2 cellular contexts compared by ENCODE assay signal in the genomic region with DNA sequence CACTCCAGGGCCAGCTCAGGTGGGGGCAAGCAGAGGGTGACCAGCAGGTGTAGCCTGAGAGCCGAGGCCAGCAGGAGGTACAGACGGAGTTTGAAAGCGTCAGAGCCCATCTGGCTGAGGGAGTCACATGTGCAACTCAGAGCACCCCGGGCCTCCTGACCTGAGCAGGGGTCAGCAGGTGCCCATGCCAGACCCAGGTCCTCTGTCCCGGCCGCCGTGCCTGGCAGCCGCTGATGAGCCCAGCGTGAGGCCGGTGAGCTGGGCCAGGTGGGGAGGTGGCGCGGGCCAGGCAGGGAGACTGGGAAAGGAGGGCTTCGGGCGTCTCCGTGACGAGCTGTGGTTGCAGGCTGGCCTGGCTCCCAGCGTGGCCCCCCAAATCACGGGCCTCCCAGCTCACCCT.
TF ChIP-seq lines count a peak whose summit lies in the region.

No MANE protein-coding gene starts in this region.

TF ChIP-seq in H1, 55 proteins besides CTCF, POLR2A, EP300 and RAD21:
- no peak for TF ChIP-seq NRF1 (IDR thresholded peaks at IDR 0.05; ENCODE audit: low read depth, low read length)
- TF ChIP-seq, protein P1, sequence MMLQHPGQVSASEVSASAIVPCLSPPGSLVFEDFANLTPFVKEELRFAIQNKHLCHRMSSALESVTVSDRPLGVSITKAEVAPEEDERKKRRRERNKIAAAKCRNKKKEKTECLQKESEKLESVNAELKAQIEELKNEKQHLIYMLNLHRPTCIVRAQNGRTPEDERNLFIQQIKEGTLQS (IDR thresholded peaks at IDR 0.05; ENCODE audit: insufficient read depth, low read depth, low read length): no peak
- no peak for TF ChIP-seq KDM5A (IDR thresholded peaks at IDR 0.05; ENCODE audit: low read length)
- no peak for TF ChIP-seq CBX5 (IDR thresholded peaks at IDR 0.05; ENCODE audit: low read depth, low read length)
- TF ChIP-seq RBBP5 (IDR thresholded peaks at IDR 0.05; ENCODE audit: borderline replicate concordance, low read depth, low read length): no peak
- no peak for TF ChIP-seq TBP (IDR thresholded peaks at IDR 0.05; ENCODE audit: low read depth, low read length)
- TF ChIP-seq YY1 (IDR thresholded peaks at IDR 0.05; ENCODE audit: low read depth, low read length): no peak
- TF ChIP-seq CHD1 (IDR thresholded peaks at IDR 0.05; ENCODE audit: low read depth, low read length): no peak
- no peak for TF ChIP-seq SUZ12 (IDR thresholded peaks at IDR 0.05; ENCODE audit: low read length)
- no peak for TF ChIP-seq EZH2 (IDR thresholded peaks at IDR 0.05; ENCODE audit: low read depth, low read length, severe bottlenecking)
- no peak for TF ChIP-seq CREB1 (IDR thresholded peaks at IDR 0.05)
- no peak for TF ChIP-seq NANOG (IDR thresholded peaks at IDR 0.05; ENCODE audit: insufficient read depth, low read depth, low read length, poor library complexity, severe bottlenecking)
- no peak for TF ChIP-seq SIN3A (conservative IDR thresholded peaks at IDR 0.05 in 1 of 2, IDR thresholded peaks at IDR 0.05 in 1 of 2; ENCODE audit: low read depth in 1 of 2, low read length in 2 of 2)
- TF ChIP-seq CEBPB (IDR thresholded peaks at IDR 0.05; ENCODE audit: low read depth, low read length): no peak
- no peak for TF ChIP-seq MAFK (IDR thresholded peaks at IDR 0.05; ENCODE audit: low read depth, low read length)
- TF ChIP-seq, protein P2, sequence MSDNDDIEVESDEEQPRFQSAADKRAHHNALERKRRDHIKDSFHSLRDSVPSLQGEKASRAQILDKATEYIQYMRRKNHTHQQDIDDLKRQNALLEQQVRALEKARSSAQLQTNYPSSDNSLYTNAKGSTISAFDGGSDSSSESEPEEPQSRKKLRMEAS (IDR thresholded peaks at IDR 0.05): no peak
- TF ChIP-seq HDAC2 (IDR thresholded peaks at IDR 0.05; ENCODE audit: borderline replicate concordance in 1 of 2, low read depth in 2 of 2, low read length in 2 of 2): no peak
- TF ChIP-seq TCF12 (IDR thresholded peaks at IDR 0.05; ENCODE audit: low read depth, low read length): no peak

TF ChIP-seq in GM12891, 5 proteins besides CTCF, POLR2A, EP300 and RAD21:
- TF ChIP-seq SPI1 (IDR thresholded peaks at IDR 0.05; ENCODE audit: low read depth, low read length) (no peak), POU2F2 (IDR thresholded peaks at IDR 0.05; ENCODE audit: low read depth, low read length) (no peak), PAX5 (IDR thresholded peaks at IDR 0.05; ENCODE audit: insufficient read depth, low read length, severe bottlenecking) (no peak), TAF1 (IDR thresholded peaks at IDR 0.05; ENCODE audit: low read depth, low read length) (no peak), POLR2AphosphoS5 (IDR thresholded peaks at IDR 0.05; ENCODE audit: low read depth, low read length) (no peak)
TF ChIP-seq in GM12891: peak in this region for 0.
